11 cellular contexts compared by ENCODE assay signal in genomic region chr11:68340784-68341556, GRCh38. TPM values are rescaled to one million over a fixed set of nuclear protein-coding genes. Genes with fewer than 3 reads are reported as not detected.
A peak's percentile ranks its signal among the peaks of the same experiment; 100 is the strongest.
DNase-seq lines count a peak whose midpoint lies in the region; ATAC-seq and TF ChIP-seq lines count a peak whose summit lies in the region.
"Had no signal": no experiment of that assay in that cellular context is flagged by ENCODE, and none has a peak within 500 bp of the region (broad histone marks: within the 10 kb centered on the region; RNA-seq: fewer than 3 reads in every experiment).

No MANE protein-coding gene starts in this region.

- CTCF ChIA-PET in Calu3 (lab: Charles Lee) = interaction anchor here (2.1 kb wide), 1 partner anchor 27 kb away, joined by 6 read pairs; no protein-coding TSS in a partner anchor

- TF ChIP-seq CTCF in left ventricle myocardium inferior (IDR thresholded peaks at IDR 0.05; ENCODE audit: borderline replicate concordance) (no peak), heart right ventricle (IDR thresholded peaks at IDR 0.05) (no peak), hepatocyte (IDR thresholded peaks at IDR 0.05; ENCODE audit: poor library complexity) (no peak), upper lobe of left lung (IDR thresholded peaks at IDR 0.05) (no peak), Calu3 (IDR thresholded peaks at IDR 0.05; ENCODE audit: unreplicated experiment) (no peak)

- no TSS peak for BruUV-seq in Calu3 (replicated peaks; lab: Mats Ljungman, UMichigan)

- no peaks in the 10 kb centered on the region for H3K27me3 Mint-ChIP-seq in T-helper 2 cell treated with Interferon-gamma antibody and Interleukin-4, amounts not matched to agents 5 μg/mL and 100 μg/mL, for 36 hours (ENCODE audit: low read depth)
- no peaks in the 10 kb centered on the region for H3K27me3 Mint-ChIP-seq in Calu3 (ENCODE audit: unreplicated experiment)

- peaks cover 39% of the 10 kb centered on the region for H3K4me1 Mint-ChIP-seq in T-helper 2 cell treated with Interferon-gamma antibody and Interleukin-4, amounts not matched to agents 5 μg/mL and 100 μg/mL, for 36 hours (ENCODE audit: low read depth)
- H3K4me1 Mint-ChIP-seq in Calu3 (ENCODE audit: low read depth, unreplicated experiment) = peaks cover 44% of the 10 kb centered on the region

- peaks cover 4% of the 10 kb centered on the region for H3K36me3 Mint-ChIP-seq in T-helper 2 cell treated with Interferon-gamma antibody and Interleukin-4, amounts not matched to agents 5 μg/mL and 100 μg/mL, for 36 hours (ENCODE audit: low read depth)
- peaks cover 13% of the 10 kb centered on the region for H3K36me3 Mint-ChIP-seq in Calu3 (ENCODE audit: insufficient read depth, unreplicated experiment)

- intact Hi-C loops in left ventricle myocardium inferior (cut with micrococcal nuclease) = no loop called here
- intact Hi-C loops in heart right ventricle (cut with DNase I) = no loop called here
- intact Hi-C loops in Calu3 (cut with micrococcal nuclease; ENCODE audit: unreplicated experiment) = no loop called here
- intact Hi-C loops in sciatic nerve (cut with DNase I) = no loop called here

- peak overlapping the region; percentile 80 for H3K27ac Mint-ChIP-seq in T-helper 2 cell treated with Interferon-gamma antibody and Interleukin-4, amounts not matched to agents 5 μg/mL and 100 μg/mL, for 36 hours
- H3K27ac Mint-ChIP-seq in Calu3 (ENCODE audit: unreplicated experiment) = no peak overlapping the region

- TF ChIP-seq EP300 in upper lobe of left lung (IDR thresholded peaks at IDR 0.05) = no peak

- no peaks in the 10 kb centered on the region for H3K36me3 ChIP-seq in left ventricle myocardium inferior
- no peaks in the 10 kb centered on the region for H3K36me3 ChIP-seq in heart right ventricle
- no peaks in the 10 kb centered on the region for H3K36me3 ChIP-seq in hepatocyte (replicated peaks; ENCODE audit: insufficient read depth, low read depth)
- H3K36me3 ChIP-seq in upper lobe of left lung = no peaks in the 10 kb centered on the region
- H3K36me3 ChIP-seq: spleen had no signal

- H3K79me2 ChIP-seq in hepatocyte = peaks cover 96% of the 10 kb centered on the region

- H3K4me3 ChIP-seq in left ventricle myocardium inferior (no peak overlapping the region), heart right ventricle (no peak overlapping the region), hepatocyte (no peak overlapping the region), upper lobe of left lung (no peak overlapping the region)
- H3K4me3 ChIP-seq: spleen had no signal

- H3K9me3 Mint-ChIP-seq in T-helper 2 cell treated with Interferon-gamma antibody and Interleukin-4, amounts not matched to agents 5 μg/mL and 100 μg/mL, for 36 hours = peaks cover 5% of the 10 kb centered on the region
- no peaks in the 10 kb centered on the region for H3K9me3 Mint-ChIP-seq in Calu3 (ENCODE audit: low read depth, unreplicated experiment)

- H3K4me1 ChIP-seq in left ventricle myocardium inferior (peaks cover 88% of the 10 kb centered on the region), heart right ventricle (peaks cover 31 to 84% (median 52%) of the 10 kb centered on the region in 9 donors), hepatocyte (ENCODE audit: insufficient read depth) (peaks cover 39% of the 10 kb centered on the region), upper lobe of left lung (peaks cover 28 to 81% (median 47%) of the 10 kb centered on the region in 4 donors)

- DNase-seq in left ventricle myocardium inferior (no peak), heart right ventricle (no peak), hepatocyte (ENCODE audit: low spot score) (no peak), upper lobe of left lung (no peak), Calu3 (no peak), sciatic nerve (ENCODE audit: low spot score) (no peak)
- no peak for DNase-seq in T-helper 2 cell treated with Interferon-gamma antibody and Interleukin-4, amounts not matched to agents 5 μg/mL and 100 μg/mL, for 36 hours (ENCODE audit: low spot score)
- DNase-seq: midbrain, NCI-H748 treated with DMSO at 0.1 percent for 48 hours, spleen had no signal

- H2AFZ ChIP-seq in hepatocyte = no peak overlapping the region

- H3K9me3 ChIP-seq in left ventricle myocardium inferior (replicated peaks) = peaks cover 5% of the 10 kb centered on the region
- peaks cover 0 to 5% (median 0%) of the 10 kb centered on the region in 11 donors for H3K9me3 ChIP-seq in heart right ventricle
- H3K9me3 ChIP-seq in hepatocyte (ENCODE audit: low read depth) = no peaks in the 10 kb centered on the region
- H3K9me3 ChIP-seq in upper lobe of left lung = no peaks in the 10 kb centered on the region
- H3K9me3 ChIP-seq: spleen had no signal

- ATAC-seq in heart right ventricle = no peak
- no peak for ATAC-seq in upper lobe of left lung (ENCODE audit: low FRiP score in 2 of 2)
- ATAC-seq in HG03439 (IDR thresholded peaks at IDR 0.05; ENCODE audit: unreplicated experiment) = no peak
- ATAC-seq in sciatic nerve = no peak

- 71 to 75% methylated on average over 15 of the region's 15 CpGs for WGBS in heart right ventricle, 2 donors
- WGBS in hepatocyte (ENCODE audit: low lambda C conversion rate, missing lambda C conversion rate) = 54% methylated on average over 15 of the region's 15 CpGs
- 68% methylated on average over 14 to 15 of the region's 15 CpGs for WGBS in upper lobe of left lung, 2 donors

- H3K4me3 Mint-ChIP-seq in T-helper 2 cell treated with Interferon-gamma antibody and Interleukin-4, amounts not matched to agents 5 μg/mL and 100 μg/mL, for 36 hours = peak overlapping the region; percentile 46
- no peak overlapping the region for H3K4me3 Mint-ChIP-seq in Calu3 (ENCODE audit: low read depth, unreplicated experiment)

- H3K9me2 ChIP-seq in hepatocyte (replicated peaks; ENCODE audit: insufficient read depth) = no peaks in the 10 kb centered on the region

- H3K27ac ChIP-seq in left ventricle myocardium inferior (replicated peaks) (peak overlapping the region; percentile 62), heart right ventricle (peak overlapping the region in 2 of 10 donors; percentile 27 to 39), hepatocyte (peak overlapping the region; percentile 90), upper lobe of left lung (peak overlapping the region in 3 of 4 donors; percentile 81 to 82 (median 82))
- H3K27ac ChIP-seq: spleen had no signal

- H3K4me2 ChIP-seq in hepatocyte = peak overlapping the region; percentile 46

- H3K27me3 ChIP-seq in left ventricle myocardium inferior (ENCODE audit: low read depth) (no peaks in the 10 kb centered on the region), heart right ventricle (no peaks in the 10 kb centered on the region), hepatocyte (no peaks in the 10 kb centered on the region), upper lobe of left lung (no peaks in the 10 kb centered on the region)
- H3K27me3 ChIP-seq: spleen had no signal

- H4K20me1 ChIP-seq in hepatocyte (ENCODE audit: insufficient read depth, poor library complexity, severe bottlenecking) = peaks cover 24% of the 10 kb centered on the region

- TF ChIP-seq POLR2A in upper lobe of left lung (IDR thresholded peaks at IDR 0.05) = no peak

RNA-seq across cellular contexts. Expression of gene LRP5, which starts 28.6 kb away (rescaled TPM):
- total RNA-seq in left ventricle myocardium inferior (54.7 TPM), heart right ventricle (10 to 100 TPM; 33.9 to 73.3 (median 46.3) TPM), hepatocyte (34.4 and 43.9 TPM in 2 replicates), upper lobe of left lung (10 to 100 TPM; 51.5 to 79.4 (median 67.6) TPM), Calu3 (2022) (64.8 and 82.0 TPM in 2 replicates), sciatic nerve (55.2 TPM)
- polyA plus RNA-seq in heart right ventricle (10 to 100 TPM; 23.2 to 71.6 TPM), hepatocyte (39.9 and 54.3 TPM in 2 replicates)
